ENCODE assay signal across 8 cellular contexts in the genomic region with DNA sequence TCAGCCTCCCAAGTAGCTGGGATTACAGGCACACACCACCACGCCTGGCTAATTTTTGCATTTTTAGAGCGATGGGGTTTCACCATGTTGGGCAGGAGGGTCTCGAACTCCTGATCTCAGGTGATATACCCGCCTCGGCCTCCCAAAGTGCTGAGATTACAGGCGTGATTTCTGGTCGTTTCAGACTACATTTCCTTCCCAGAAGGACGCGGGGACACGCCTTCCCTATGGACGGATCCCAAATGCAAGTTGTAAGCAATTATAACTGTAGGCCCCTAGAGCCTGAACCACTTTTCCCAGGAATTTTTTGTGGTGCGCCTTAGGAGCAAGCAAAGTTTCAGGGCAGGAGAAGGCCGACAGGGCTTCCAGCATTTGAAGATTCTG. TPM values are rescaled to one million over a fixed set of nuclear protein-coding genes. Genes with fewer than 3 reads are reported as not detected.
DNase-seq lines count a peak whose midpoint lies in the region; ATAC-seq and TF ChIP-seq lines count a peak whose summit lies in the region.

No MANE protein-coding gene starts in this region.

- CTCF ChIA-PET in activated CD4-positive, alpha-beta T cell treated with anti-CD3 and anti-CD28 coated beads for 36 hours (lab: Charles Lee) = interaction anchor here (1.1 kb wide), 1 partner anchor 16 kb away, joined by 3 read pairs; no protein-coding TSS in a partner anchor

- H3K27me3 ChIP-seq in adrenal gland (no peaks in the 10 kb centered on the region), left lung (no peaks in the 10 kb centered on the region)

- 58 to 67% (median 66%) methylated on average over 11 to 13 of the region's 13 CpGs for WGBS in adrenal gland, 4 donors

- peaks cover 10% of the 10 kb centered on the region for H3K9me3 Mint-ChIP-seq in activated CD4-positive, alpha-beta T cell treated with anti-CD3 and anti-CD28 coated beads for 36 hours (ENCODE audit: low read depth)

- intact Hi-C loops in activated CD4-positive, alpha-beta T cell treated with anti-CD3 and anti-CD28 coated beads for 36 hours (cut with DNase I, micrococcal nuclease) = loop anchor here (1.0 to 5.0 kb wide), 10 partner anchors 17 to 578 kb away; a partner anchor contains a TSS
- intact Hi-C loops in adrenal gland (cut with DNase I) (no loop called here), left lung (cut with DNase I) (no loop called here)

- peaks cover 0 to 9% of the 10 kb centered on the region in 2 donors for H3K4me1 ChIP-seq in adrenal gland (replicated peaks in 1 of 2)
- H3K4me1 ChIP-seq in left lung = peaks cover 0 to 6% of the 10 kb centered on the region in 2 donors

- H3K4me3 Mint-ChIP-seq in activated CD4-positive, alpha-beta T cell treated with anti-CD3 and anti-CD28 coated beads for 36 hours = peak overlapping the region; percentile 100

- H3K36me3 ChIP-seq in adrenal gland (replicated peaks in 1 of 2) = no peaks in the 10 kb centered on the region
- H3K36me3 ChIP-seq in left lung = no peaks in the 10 kb centered on the region

- H3K36me3 Mint-ChIP-seq in activated CD4-positive, alpha-beta T cell treated with anti-CD3 and anti-CD28 coated beads for 36 hours (ENCODE audit: low read depth) = peaks cover 33% of the 10 kb centered on the region

- POLR2A ChIA-PET in activated CD4-positive, alpha-beta T cell treated with anti-CD3 and anti-CD28 coated beads for 36 hours (lab: Charles Lee) = interaction anchor here (0.6 to 1.2 kb wide), 3 partner anchors 16 to 83 kb away, joined by 5 to 6 read pairs (median 5); no protein-coding TSS in a partner anchor

- peak overlapping the region; percentile 89 for H3K27ac Mint-ChIP-seq in activated CD4-positive, alpha-beta T cell treated with anti-CD3 and anti-CD28 coated beads for 36 hours

- no peaks in the 10 kb centered on the region for H3K27me3 Mint-ChIP-seq in activated CD4-positive, alpha-beta T cell treated with anti-CD3 and anti-CD28 coated beads for 36 hours

- ATAC-seq in activated CD4-positive, alpha-beta T cell treated with anti-CD3 and anti-CD28 coated beads for 36 hours = no peak
- ATAC-seq in left lung (no peak), GM21360 (IDR thresholded peaks at IDR 0.05; ENCODE audit: unreplicated experiment) (no peak)

- H3K27ac ChIP-seq in adrenal gland = peak overlapping the region; percentile 24 to 90 (median 74)
- H3K27ac ChIP-seq in left lung = peak overlapping the region; percentile 72 to 78
- peak overlapping the region; percentile 90 for H3K27ac ChIP-seq in substantia nigra (ENCODE audit: low read depth, low read length, poor library complexity, severe bottlenecking)

- peaks cover 15% of the 10 kb centered on the region for H3K4me1 Mint-ChIP-seq in activated CD4-positive, alpha-beta T cell treated with anti-CD3 and anti-CD28 coated beads for 36 hours

- H3K9me3 ChIP-seq in adrenal gland (replicated peaks in 1 of 3) (no peaks in the 10 kb centered on the region), left lung (peaks cover 0 to 14% of the 10 kb centered on the region in 2 donors)

- no peak for DNase-seq in activated CD4-positive, alpha-beta T cell treated with anti-CD3 and anti-CD28 coated beads for 36 hours
- DNase-seq in activated CD4-positive, alpha-beta T cell treated with anti-CD3 and anti-CD28 coated beads, Interleukin-2, amount 50 U/mL, for 48 hours = no peak
- no peak for DNase-seq in adrenal gland
- no peak for DNase-seq in left lung
- DNase-seq in substantia nigra (lab: John Stamatoyannopoulos, UW) = no peak
- no peak for DNase-seq in DMS 273 treated with DMSO at 0.1 percent for 48 hours (lab: John Stamatoyannopoulos, UW)
- no peak for DNase-seq in DMS79 (lab: John Stamatoyannopoulos, UW)

- H3K4me3 ChIP-seq in adrenal gland (peak overlapping the region in 2 of 4 donors; percentile 13 to 55), left lung (peak overlapping the region; percentile 40 to 48)

- peak in 1 of 6 experiments; percentile 7 for TF ChIP-seq CTCF in adrenal gland (IDR thresholded peaks at IDR 0.05)
- no peak for TF ChIP-seq CTCF in left lung (IDR thresholded peaks at IDR 0.05)

- no peak for TF ChIP-seq POLR2A in adrenal gland (IDR thresholded peaks at IDR 0.05)

RNA-seq across cellular contexts. Expression of a gene that starts 17.8 kb away (rescaled TPM):
- total RNA-seq in activated CD4-positive, alpha-beta T cell treated with anti-CD3 and anti-CD28 coated beads for 36 hours = 10 to 100 TPM; 24.3 to 29.7 TPM
- total RNA-seq in adrenal gland = 100 to 1,000 TPM in 1 of 8 donors, 10 to 100 TPM in 7; 16.2 to 127 (median 25.0) TPM
- polyA plus RNA-seq in adrenal gland = 10 to 100 TPM; 17.8 to 47.2 (median 47.1) TPM
- total RNA-seq in left lung = 10 to 100 TPM; 20.1 to 23.9 TPM

RNA-seq across cellular contexts. Expression of a gene that starts 52.6 kb away (rescaled TPM):
- total RNA-seq in activated CD4-positive, alpha-beta T cell treated with anti-CD3 and anti-CD28 coated beads for 36 hours = 1 to 10 TPM; 5.8 to 7.4 TPM
- total RNA-seq in adrenal gland (1 to 10 TPM; 1.6 to 6.4 (median 2.8) TPM), left lung (1 to 10 TPM; 5.2 to 5.5 TPM)
- polyA plus RNA-seq in adrenal gland = 1 to 10 TPM in 2 of 3 donors, under 1 TPM in 1; 0.51 to 2.4 (median 1.5) TPM

Comparison
In these comparisons a context has a peak if more than half of its experiments do, and no peak if none do; other contexts are left out.
1. intact Hi-C loops: an anchor here in activated CD4-positive, alpha-beta T cell treated with anti-CD3 and anti-CD28 coated beads for 36 hours (1.0 to 5.0 kb wide); none called in adrenal gland and left lung.